ENCODE assay signal across 8 cellular contexts in the genomic region with DNA sequence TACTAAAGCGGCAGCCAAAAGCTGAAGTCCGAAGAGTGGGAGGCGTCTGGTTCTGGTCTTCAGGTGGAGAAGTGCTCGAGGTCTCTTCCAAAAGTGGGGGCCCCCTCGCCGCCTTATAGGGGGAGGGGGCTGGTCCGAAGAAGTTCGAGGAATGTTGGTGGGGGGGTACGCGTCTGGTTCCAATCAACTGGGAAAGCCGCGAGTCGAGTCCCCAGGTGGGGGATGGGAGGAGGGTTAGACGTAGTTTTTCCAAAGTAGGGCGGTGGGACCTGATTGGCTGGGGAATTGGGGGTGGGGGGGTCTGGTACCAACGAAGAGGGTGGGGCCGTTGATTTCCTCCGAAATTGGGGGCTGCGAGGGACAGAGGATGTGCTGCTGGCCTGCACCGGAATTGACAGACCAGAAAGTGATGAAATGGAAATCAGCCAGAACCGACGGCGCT. TPM values are rescaled to one million over a fixed set of nuclear protein-coding genes. Genes with fewer than 3 reads are reported as not detected.
DNase-seq lines count a peak whose midpoint lies in the region; ATAC-seq and TF ChIP-seq lines count a peak whose summit lies in the region.

No MANE protein-coding gene starts in this region.

- H3K9me3 ChIP-seq in left ventricle myocardium inferior (replicated peaks) = no peaks in the 10 kb centered on the region
- H3K9me3 ChIP-seq in lower lobe of right lung = no peaks in the 10 kb centered on the region

- ATAC-seq in left ventricle myocardium superior (no peak), lower lobe of right lung (no peak)

- H3K4me1 ChIP-seq in left ventricle myocardium inferior (peaks cover 51% of the 10 kb centered on the region), lower lobe of right lung (peaks cover 24% of the 10 kb centered on the region), urinary bladder (ENCODE audit: insufficient read depth) (no peaks in the 10 kb centered on the region)

- H3K4me3 ChIP-seq in left ventricle myocardium inferior (peak overlapping the region; percentile 86), lower lobe of right lung (peak overlapping the region; percentile 72), urinary bladder (ENCODE audit: low read depth, low read length) (peak overlapping the region; percentile 77)

- H3K27ac ChIP-seq in left ventricle myocardium inferior (replicated peaks) = peak overlapping the region; percentile 30
- peak overlapping the region; percentile 60 for H3K27ac ChIP-seq in lower lobe of right lung
- H3K27ac ChIP-seq in urinary bladder (ENCODE audit: low read depth) = no peak overlapping the region

- DNase-seq in left ventricle myocardium inferior (no peak), left ventricle myocardium superior (no peak), astrocyte of the hippocampus (ENCODE audit: low read depth, low spot score) (peak; percentile 29), lower lobe of right lung (no peak), NCI-H2029 (lab: John Stamatoyannopoulos, UW) (no peak), NCI-H2196 treated with DMSO at 0.1 percent for 48 hours (lab: John Stamatoyannopoulos, UW; ENCODE audit: unreplicated experiment) (no peak), NCI-H2196 (lab: John Stamatoyannopoulos, UW; ENCODE audit: unreplicated experiment) (no peak)

- intact Hi-C loops in left ventricle myocardium inferior (cut with micrococcal nuclease) (no loop called here), left ventricle myocardium superior (cut with micrococcal nuclease) (no loop called here), lower lobe of right lung (cut with DNase I) (no loop called here)

- WGBS in urinary bladder = under 1% methylated on average over 23 of the region's 23 CpGs

- H3K36me3 ChIP-seq in left ventricle myocardium inferior (no peaks in the 10 kb centered on the region), lower lobe of right lung (no peaks in the 10 kb centered on the region), urinary bladder (ENCODE audit: insufficient read depth) (no peaks in the 10 kb centered on the region)

- TF ChIP-seq CTCF in left ventricle myocardium inferior (IDR thresholded peaks at IDR 0.05; ENCODE audit: borderline replicate concordance) = no peak
- TF ChIP-seq CTCF in lower lobe of right lung (IDR thresholded peaks at IDR 0.05) = no peak

- H3K27me3 ChIP-seq in left ventricle myocardium inferior (ENCODE audit: low read depth) (peaks cover 54% of the 10 kb centered on the region), lower lobe of right lung (ENCODE audit: low read depth) (peaks cover 32% of the 10 kb centered on the region)

RNA-seq across cellular contexts. Expression of a gene that starts 0.6 kb away (rescaled TPM):
- total RNA-seq in left ventricle myocardium inferior (25.5 TPM), left ventricle myocardium superior (28.8 TPM), lower lobe of right lung (27.6 TPM), urinary bladder (174 TPM)
- 230 TPM for polyA plus RNA-seq in urinary bladder

RNA-seq across cellular contexts. Expression of a gene that starts 59.7 kb away (rescaled TPM):
- total RNA-seq in left ventricle myocardium inferior = not detected
- total RNA-seq in left ventricle myocardium superior = not detected
- 0.74 TPM for total RNA-seq in lower lobe of right lung
- 0.05 TPM for total RNA-seq in urinary bladder
- polyA plus RNA-seq in urinary bladder = 0.22 TPM
